9 cellular contexts compared by ENCODE assay signal in the genomic region with DNA sequence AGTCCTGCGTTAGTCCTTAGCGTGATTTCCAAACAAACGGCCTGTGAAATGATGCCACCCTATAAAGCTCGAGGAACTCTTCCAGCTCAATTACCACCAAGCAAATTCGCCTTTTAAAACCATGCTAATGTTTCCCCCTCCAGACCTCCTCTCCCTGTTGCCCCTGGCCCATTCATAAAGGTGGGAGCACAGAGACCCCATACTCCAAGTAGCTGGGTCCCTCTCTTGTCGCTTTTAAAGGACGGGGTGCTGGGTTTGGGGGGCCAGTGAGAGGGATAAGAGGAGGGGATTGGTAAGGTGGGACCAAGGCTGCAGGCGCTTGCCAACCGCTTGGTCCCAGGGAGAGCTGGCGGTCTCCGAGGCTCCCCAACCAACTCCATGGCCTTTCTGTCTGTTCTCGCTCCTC. TPM values are rescaled to one million over a fixed set of nuclear protein-coding genes. Genes with fewer than 3 reads are reported as not detected.
DNase-seq lines count a peak whose midpoint lies in the region; ATAC-seq lines count a peak whose summit lies in the region.
"Had no signal": no experiment of that assay in that cellular context is flagged by ENCODE, and none has a peak within 500 bp of the region (broad histone marks: within the 10 kb centered on the region; RNA-seq: fewer than 3 reads in every experiment).

No MANE protein-coding gene starts in this region.

- no peak for DNase-seq in activated naive CD4-positive, alpha-beta T cell treated with anti-CD3 and anti-CD28 coated beads, Interleukin-2, amount 10 ng/mL, durations not matched to agents 7 days and 5 days
- no peak for DNase-seq in activated naive CD4-positive, alpha-beta T cell treated with Interleukin-2 at 50 U/mL for 16 hours
- DNase-seq in activated T-helper 1 cell treated with anti-CD3 and anti-CD28 coated beads, Interleukin-12 subunit alpha, Interleukin-12 subunit beta, Interleukin-2, Interleukin-4 antibody, amounts not matched to agents 30 ng/mL and 10 ng/mL and 1 ng/mL, durations not matched to agents 14 hours and 24 hours and 36 hours (ENCODE audit: low spot score), result no peak
- DNase-seq in left kidney (ENCODE audit: low read depth, low spot score) (peak; percentile 12), NCI-H748 treated with DMSO at 0.1 percent for 48 hours (lab: John Stamatoyannopoulos, UW) (no peak)

- H3K4me3 Mint-ChIP-seq in activated naive CD4-positive, alpha-beta T cell treated with anti-CD3 and anti-CD28 coated beads, Interleukin-2, amount 10 ng/mL, durations not matched to agents 7 days and 5 days, result peak overlapping the region; percentile 60
- peak overlapping the region; percentile 57 for H3K4me3 Mint-ChIP-seq in activated T-helper 1 cell treated with anti-CD3 and anti-CD28 coated beads, Interleukin-12 subunit alpha, Interleukin-12 subunit beta, Interleukin-2, Interleukin-4 antibody, amounts not matched to agents 30 ng/mL and 10 ng/mL and 1 ng/mL, durations not matched to agents 14 hours and 24 hours and 36 hours

- no peak overlapping the region for H3K9ac ChIP-seq in subcutaneous abdominal adipose tissue (ENCODE audit: low read length in 5 of 5)

- ATAC-seq in GM18868 (IDR thresholded peaks at IDR 0.05; ENCODE audit: unreplicated experiment) (no peak), GM18517 (IDR thresholded peaks at IDR 0.05; ENCODE audit: unreplicated experiment) (no peak)
- ATAC-seq: pancreas had no signal

- intact Hi-C loops in activated T-helper 1 cell treated with anti-CD3 and anti-CD28 coated beads, Interleukin-12 subunit alpha, Interleukin-12 subunit beta, Interleukin-2, Interleukin-4 antibody, amounts not matched to agents 30 ng/mL and 10 ng/mL and 1 ng/mL, durations not matched to agents 14 hours and 24 hours and 36 hours (cut with micrococcal nuclease), result no loop called here

- CTCF ChIA-PET in activated naive CD4-positive, alpha-beta T cell treated with anti-CD3 and anti-CD28 coated beads, Interleukin-2, amount 10 ng/mL, durations not matched to agents 7 days and 5 days (lab: Charles Lee), result interaction anchor here (0.9 to 3.4 kb wide), 6 partner anchors 8 to 1008 kb away, joined by 3 to 16 read pairs (median 3); no protein-coding TSS in a partner anchor

- no peak overlapping the region for H3K27ac ChIP-seq in subcutaneous abdominal adipose tissue (ENCODE audit: low read depth, low read length)
- H3K27ac ChIP-seq: pancreas had no signal

- no peaks in the 10 kb centered on the region for H3K36me3 ChIP-seq in subcutaneous abdominal adipose tissue (ENCODE audit: control insufficient read depth in 5 of 5, insufficient read depth in 5 of 5, low read length in 5 of 5)
- H3K36me3 ChIP-seq: pancreas had no signal

- H3K9me3 Mint-ChIP-seq in activated naive CD4-positive, alpha-beta T cell treated with anti-CD3 and anti-CD28 coated beads, Interleukin-2, amount 10 ng/mL, durations not matched to agents 7 days and 5 days, result no peaks in the 10 kb centered on the region
- H3K9me3 Mint-ChIP-seq in activated T-helper 1 cell treated with anti-CD3 and anti-CD28 coated beads, Interleukin-12 subunit alpha, Interleukin-12 subunit beta, Interleukin-2, Interleukin-4 antibody, amounts not matched to agents 30 ng/mL and 10 ng/mL and 1 ng/mL, durations not matched to agents 14 hours and 24 hours and 36 hours, result no peaks in the 10 kb centered on the region

- H3K36me3 Mint-ChIP-seq in activated naive CD4-positive, alpha-beta T cell treated with anti-CD3 and anti-CD28 coated beads, Interleukin-2, amount 10 ng/mL, durations not matched to agents 7 days and 5 days, result peaks cover 15% of the 10 kb centered on the region
- peaks cover 4% of the 10 kb centered on the region for H3K36me3 Mint-ChIP-seq in activated T-helper 1 cell treated with anti-CD3 and anti-CD28 coated beads, Interleukin-12 subunit alpha, Interleukin-12 subunit beta, Interleukin-2, Interleukin-4 antibody, amounts not matched to agents 30 ng/mL and 10 ng/mL and 1 ng/mL, durations not matched to agents 14 hours and 24 hours and 36 hours (ENCODE audit: low read depth)

- peaks cover 60 to 82% (median 76%) of the 10 kb centered on the region in 5 donors for H3K27me3 ChIP-seq in subcutaneous abdominal adipose tissue (ENCODE audit: control insufficient read depth in 5 of 5, insufficient read depth in 4 of 5, low read length in 5 of 5)

- peak overlapping the region in 3 of 5 donors; percentile 56 to 72 (median 67) for H3K4me3 ChIP-seq in subcutaneous abdominal adipose tissue (ENCODE audit: low read depth in 1 of 5, low read length in 5 of 5)

- H3K9me3 ChIP-seq in subcutaneous abdominal adipose tissue (ENCODE audit: control insufficient read depth in 5 of 5, low read length in 5 of 5), result no peaks in the 10 kb centered on the region
- H3K9me3 ChIP-seq: pancreas had no signal

- peaks cover 76% of the 10 kb centered on the region for H3K27me3 Mint-ChIP-seq in activated naive CD4-positive, alpha-beta T cell treated with anti-CD3 and anti-CD28 coated beads, Interleukin-2, amount 10 ng/mL, durations not matched to agents 7 days and 5 days
- H3K27me3 Mint-ChIP-seq in activated T-helper 1 cell treated with anti-CD3 and anti-CD28 coated beads, Interleukin-12 subunit alpha, Interleukin-12 subunit beta, Interleukin-2, Interleukin-4 antibody, amounts not matched to agents 30 ng/mL and 10 ng/mL and 1 ng/mL, durations not matched to agents 14 hours and 24 hours and 36 hours (ENCODE audit: insufficient read depth), result peaks cover 48% of the 10 kb centered on the region

- peaks cover 72% of the 10 kb centered on the region for H3K4me1 Mint-ChIP-seq in activated naive CD4-positive, alpha-beta T cell treated with anti-CD3 and anti-CD28 coated beads, Interleukin-2, amount 10 ng/mL, durations not matched to agents 7 days and 5 days
- H3K4me1 Mint-ChIP-seq in activated T-helper 1 cell treated with anti-CD3 and anti-CD28 coated beads, Interleukin-12 subunit alpha, Interleukin-12 subunit beta, Interleukin-2, Interleukin-4 antibody, amounts not matched to agents 30 ng/mL and 10 ng/mL and 1 ng/mL, durations not matched to agents 14 hours and 24 hours and 36 hours (ENCODE audit: low read depth), result peaks cover 50% of the 10 kb centered on the region

- peak overlapping the region; percentile 76 for H3K27ac Mint-ChIP-seq in activated naive CD4-positive, alpha-beta T cell treated with anti-CD3 and anti-CD28 coated beads, Interleukin-2, amount 10 ng/mL, durations not matched to agents 7 days and 5 days
- H3K27ac Mint-ChIP-seq in activated T-helper 1 cell treated with anti-CD3 and anti-CD28 coated beads, Interleukin-12 subunit alpha, Interleukin-12 subunit beta, Interleukin-2, Interleukin-4 antibody, amounts not matched to agents 30 ng/mL and 10 ng/mL and 1 ng/mL, durations not matched to agents 14 hours and 24 hours and 36 hours, result peak overlapping the region; percentile 78

- H3K4me1 ChIP-seq in subcutaneous abdominal adipose tissue (ENCODE audit: control insufficient read depth in 5 of 5, insufficient read depth in 5 of 5, low read length in 5 of 5), result peaks cover 2 to 42% (median 35%) of the 10 kb centered on the region in 5 donors

RNA-seq across cellular contexts. Expression of a gene that starts 1.2 kb away (rescaled TPM):
- total RNA-seq in activated T-helper 1 cell treated with anti-CD3 and anti-CD28 coated beads, Interleukin-12 subunit alpha, Interleukin-12 subunit beta, Interleukin-2, Interleukin-4 antibody, amounts not matched to agents 30 ng/mL and 10 ng/mL and 1 ng/mL, durations not matched to agents 14 hours and 24 hours and 36 hours, result not detected in 2 replicates

RNA-seq across cellular contexts. Expression of a gene that starts 5.0 kb away (rescaled TPM):
- 197 and 201 TPM in 2 replicates for total RNA-seq in activated T-helper 1 cell treated with anti-CD3 and anti-CD28 coated beads, Interleukin-12 subunit alpha, Interleukin-12 subunit beta, Interleukin-2, Interleukin-4 antibody, amounts not matched to agents 30 ng/mL and 10 ng/mL and 1 ng/mL, durations not matched to agents 14 hours and 24 hours and 36 hours

RNA-seq across cellular contexts. Expression of a gene that starts 13.4 kb away (rescaled TPM):
- not detected in 2 replicates for total RNA-seq in activated T-helper 1 cell treated with anti-CD3 and anti-CD28 coated beads, Interleukin-12 subunit alpha, Interleukin-12 subunit beta, Interleukin-2, Interleukin-4 antibody, amounts not matched to agents 30 ng/mL and 10 ng/mL and 1 ng/mL, durations not matched to agents 14 hours and 24 hours and 36 hours
